ENCODE assay signal across 8 cellular contexts in the genomic region with DNA sequence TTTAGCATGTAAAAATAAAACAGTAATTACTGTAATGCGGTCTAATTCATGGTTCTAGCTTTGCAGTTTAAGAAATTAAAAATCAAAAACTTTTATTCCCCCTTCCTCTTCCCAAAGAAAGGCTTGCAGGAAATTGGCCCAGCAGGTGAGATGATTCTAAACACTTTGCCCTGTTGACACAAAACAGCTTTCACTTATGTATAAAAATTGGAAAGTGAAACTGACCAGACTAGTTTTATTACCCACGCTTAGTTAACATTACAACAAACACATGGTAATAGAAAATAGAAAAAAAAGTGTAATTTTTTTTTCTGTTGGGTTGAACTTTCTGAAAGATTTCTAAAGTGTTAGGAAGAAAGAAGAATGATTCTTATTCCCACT. TPM values are rescaled to one million over a fixed set of nuclear protein-coding genes. Genes with fewer than 3 reads are reported as not detected.
A peak's percentile ranks its signal among the peaks of the same experiment; 100 is the strongest.
DNase-seq lines count a peak whose midpoint lies in the region; ATAC-seq and TF ChIP-seq lines count a peak whose summit lies in the region.

No MANE protein-coding gene starts in this region.

- no TSS peak for BruUV-seq in PC-3 (replicated peaks; lab: Mats Ljungman, UMichigan)

- TF ChIP-seq CTCF in GM12865 (IDR thresholded peaks at IDR 0.05; ENCODE audit: insufficient read depth, low read depth, low read length, missing control alignments) (no peak), PC-3 (conservative IDR thresholded peaks at IDR 0.05; ENCODE audit: low read depth, low read length) (no peak), esophagus squamous epithelium (IDR thresholded peaks at IDR 0.05) (no peak)

- intact Hi-C loops in PC-3 (cut with micrococcal nuclease), result loop anchor here (1.0 to 5.0 kb wide), 3 partner anchors 43 to 195 kb away; no protein-coding TSS in a partner anchor
- intact Hi-C loops in esophagus squamous epithelium (cut with DNase I), result no loop called here

- H4K20me1 ChIP-seq in PC-3 (ENCODE audit: low read length), result peaks cover 23% of the 10 kb centered on the region

- no peaks in the 10 kb centered on the region for H3K27me3 ChIP-seq in PC-3 (ENCODE audit: low read length)
- H3K27me3 ChIP-seq in esophagus squamous epithelium, result no peaks in the 10 kb centered on the region
- H3K27me3 ChIP-seq in rectal smooth muscle tissue (ENCODE audit: control insufficient read depth, insufficient read depth, low read length), result no peaks in the 10 kb centered on the region

- no peaks in the 10 kb centered on the region for H3K36me3 ChIP-seq in PC-3 (ENCODE audit: low read depth, low read length)
- H3K36me3 ChIP-seq in esophagus squamous epithelium, result no peaks in the 10 kb centered on the region
- H3K36me3 ChIP-seq in rectal smooth muscle tissue (ENCODE audit: control insufficient read depth, insufficient read depth, low read length), result no peaks in the 10 kb centered on the region

- POLR2A ChIA-PET in PC-3 (lab: Charles Lee; ENCODE audit: unreplicated experiment), result interaction anchor here (1.6 kb wide), 1 partner anchor 84 kb away, joined by 5 read pairs; no protein-coding TSS in a partner anchor

- H3K9me3 ChIP-seq in PC-3 (ENCODE audit: low read length) (no peaks in the 10 kb centered on the region), esophagus squamous epithelium (no peaks in the 10 kb centered on the region)

- TF ChIP-seq POLR2A in esophagus squamous epithelium (IDR thresholded peaks at IDR 0.05), result no peak

- H3K79me2 ChIP-seq in PC-3 (ENCODE audit: low read length), result peaks cover 38% of the 10 kb centered on the region

- 17 to 20% methylated on average over 2 of the region's 2 CpGs for WGBS in esophagus squamous epithelium, 2 donors

- H3K4me1 ChIP-seq in PC-3 (ENCODE audit: insufficient read depth, low read length) (peaks cover 40% of the 10 kb centered on the region), esophagus squamous epithelium (peaks cover 27 to 73% (median 41%) of the 10 kb centered on the region in 3 donors), rectal smooth muscle tissue (ENCODE audit: control insufficient read depth, insufficient read depth, low read length) (peaks cover 11% of the 10 kb centered on the region)

- CTCF ChIA-PET in PC-3 (lab: Charles Lee), result interaction anchor here (0.7 to 1.7 kb wide), 2 partner anchors 42 to 281 kb away, joined by 3 to 12 read pairs; no protein-coding TSS in a partner anchor

- peak overlapping the region; percentile 84 for H3K4me2 ChIP-seq in PC-3 (ENCODE audit: low read length)

- ATAC-seq in PC-3 (no peak), GM21717 (IDR thresholded peaks at IDR 0.05; ENCODE audit: unreplicated experiment) (no peak), HG03097 (IDR thresholded peaks at IDR 0.05; ENCODE audit: low FRiP score, unreplicated experiment) (no peak)

- peaks cover 12% of the 10 kb centered on the region for H3F3A ChIP-seq in PC-3 (ENCODE audit: low read length, unreplicated experiment)

- H3K27ac ChIP-seq in PC-3 (ENCODE audit: low read length) (peak overlapping the region; percentile 70), esophagus squamous epithelium (peak overlapping the region; percentile 94 to 98 (median 96)), rectal smooth muscle tissue (ENCODE audit: low read depth, low read length) (peak overlapping the region; percentile 79)

- DNase-seq in GM12865 (ENCODE audit: low read depth) (peak; percentile 30), PC-3 (peak; percentile 48), esophagus squamous epithelium (lab: John Stamatoyannopoulos, UW) (no peak), NCI-H345 (lab: John Stamatoyannopoulos, UW) (no peak)
- no peak for DNase-seq in stimulated activated CD4-positive, alpha-beta T cell treated with anti-CD3 and anti-CD28 coated beads, Interleukin-1b, Interleukin-23, amount 100 ng/mL, for 48 hours

- H3K9ac ChIP-seq in PC-3 (ENCODE audit: low read length) (peak overlapping the region; percentile 82), rectal smooth muscle tissue (ENCODE audit: low read length) (no peak overlapping the region)

- H2AFZ ChIP-seq in PC-3 (ENCODE audit: low read length), result peak overlapping the region; percentile 70

- H3K9me2 ChIP-seq in PC-3 (replicated peaks; ENCODE audit: low read length), result no peaks in the 10 kb centered on the region

- H3K4me3 ChIP-seq in GM12865 (ENCODE audit: low read depth, low read length) (peak overlapping the region; percentile 80), PC-3 (ENCODE audit: low read length) (peak overlapping the region; percentile 93), esophagus squamous epithelium (peak overlapping the region; percentile 87 to 96 (median 91)), rectal smooth muscle tissue (ENCODE audit: low read length) (peak overlapping the region; percentile 90)

RNA-seq across cellular contexts. Expression of a gene that starts 1.2 kb away (rescaled TPM):
- 37.6 and 46.1 TPM in 2 replicates for total RNA-seq in PC-3 (2014; rRNA removed)
- total RNA-seq in esophagus squamous epithelium, result 10 to 100 TPM; 52.5 to 65.8 (median 57.7) TPM

Comparison
In these comparisons a context has a peak if more than half of its experiments do, and no peak if none do; other contexts are left out.
1. DNase-seq: peak in GM12865 (single experiment) and PC-3 (single experiment); none in esophagus squamous epithelium (single experiment), stimulated activated CD4-positive, alpha-beta T cell treated with anti-CD3 and anti-CD28 coated beads, Interleukin-1b, Interleukin-23, amount 100 ng/mL, for 48 hours (single experiment) and NCI-H345 (single experiment).
2. Peak in every context shown above with its lines, with median percentiles within 50 percentile points of each other: H3K4me3 ChIP-seq and H3K27ac ChIP-seq.